ENCODE assay signal across 11 cellular contexts in the genomic region with DNA sequence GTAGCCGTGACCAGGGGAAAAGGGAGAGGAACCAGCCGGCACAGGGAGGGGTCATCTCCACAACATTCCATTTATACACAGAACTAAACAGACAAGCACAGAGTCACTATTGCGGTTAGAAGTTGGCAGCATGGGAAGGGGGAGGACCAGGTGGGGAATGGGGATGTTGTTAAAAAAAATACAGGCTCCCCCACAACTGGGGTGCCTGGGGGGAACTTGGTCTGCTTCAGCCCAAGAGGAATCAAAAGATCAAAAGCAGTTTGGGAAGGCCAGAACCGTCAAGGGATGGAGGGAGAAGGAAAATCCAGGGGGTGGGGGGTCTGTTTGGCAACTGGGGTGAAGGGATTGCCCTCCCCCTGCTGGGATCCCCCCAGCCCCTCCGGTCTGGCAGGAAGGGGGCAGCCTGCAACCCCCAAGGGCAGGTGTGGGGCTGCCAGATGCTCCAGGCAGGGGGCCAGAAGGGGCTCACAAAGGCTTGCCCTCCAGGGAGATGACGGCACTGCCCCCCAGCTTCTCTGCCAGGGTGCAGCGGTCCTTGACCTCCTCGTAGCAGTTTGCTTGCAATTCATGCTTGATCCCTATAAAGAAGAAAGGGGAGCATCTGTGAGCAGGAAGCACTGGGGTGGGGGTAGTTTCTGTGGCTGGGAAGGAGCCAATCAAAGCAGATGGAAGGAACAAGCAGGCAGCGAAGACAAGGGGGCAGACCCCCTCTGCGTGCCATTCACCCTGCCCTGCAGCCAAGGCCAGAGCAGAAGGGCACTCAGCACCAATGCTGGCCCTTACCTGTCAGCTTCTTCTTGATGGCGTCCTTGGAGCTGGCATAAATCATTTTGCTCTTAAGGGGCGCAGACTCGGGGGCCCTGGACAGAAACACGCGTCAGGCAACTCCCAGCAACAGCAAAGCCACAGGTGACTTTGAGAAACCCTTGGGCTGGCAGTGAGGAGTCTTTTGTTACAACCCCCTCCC. TPM values are rescaled to one million over a fixed set of nuclear protein-coding genes. Genes with fewer than 3 reads are reported as not detected.
DNase-seq lines count a peak whose midpoint lies in the region; ATAC-seq and TF ChIP-seq lines count a peak whose summit lies in the region.
"Had no signal": no experiment of that assay in that cellular context is flagged by ENCODE, and none has a peak within 500 bp of the region (broad histone marks: within the 10 kb centered on the region; RNA-seq: fewer than 3 reads in every experiment).

No MANE protein-coding gene starts in this region.

- peaks cover 6% of the 10 kb centered on the region for H3K9me3 Mint-ChIP-seq in activated naive CD4-positive, alpha-beta T cell treated with anti-CD3 and anti-CD28 coated beads, Interleukin-2, amount 10 ng/mL, durations not matched to agents 7 days and 5 days
- H3K9me3 Mint-ChIP-seq in activated T-cell treated with anti-CD3 and anti-CD28 coated beads, Interleukin-2, amount 50 U/mL, for 72 hours: no peaks in the 10 kb centered on the region
- H3K9me3 Mint-ChIP-seq in stimulated activated naive CD8-positive, alpha-beta T cell treated with anti-CD3 and anti-CD28 coated beads, Interleukin-15, amount 100 ng/mL, for 72 hours: peaks cover 0 to 9% of the 10 kb centered on the region in 2 donors

- intact Hi-C loops in right lobe of liver (cut with DNase I): no loop called here

- H3K27me3 Mint-ChIP-seq in activated naive CD4-positive, alpha-beta T cell treated with anti-CD3 and anti-CD28 coated beads, Interleukin-2, amount 10 ng/mL, durations not matched to agents 7 days and 5 days: no peaks in the 10 kb centered on the region
- H3K27me3 Mint-ChIP-seq in activated T-cell treated with anti-CD3 and anti-CD28 coated beads, Interleukin-2, amount 50 U/mL, for 72 hours (ENCODE audit: low read depth): no peaks in the 10 kb centered on the region
- H3K27me3 Mint-ChIP-seq in stimulated activated naive CD8-positive, alpha-beta T cell treated with anti-CD3 and anti-CD28 coated beads, Interleukin-15, amount 100 ng/mL, for 72 hours: no peaks in the 10 kb centered on the region

- peaks cover 0 to 17% (median 4%) of the 10 kb centered on the region in 4 donors for H3K4me1 ChIP-seq in right lobe of liver

- peak overlapping the region; percentile 88 for H3K27ac Mint-ChIP-seq in activated naive CD4-positive, alpha-beta T cell treated with anti-CD3 and anti-CD28 coated beads, Interleukin-2, amount 10 ng/mL, durations not matched to agents 7 days and 5 days
- H3K27ac Mint-ChIP-seq in activated T-cell treated with anti-CD3 and anti-CD28 coated beads, Interleukin-2, amount 50 U/mL, for 72 hours: peak overlapping the region; percentile 70
- peak overlapping the region; percentile 57 to 80 for H3K27ac Mint-ChIP-seq in stimulated activated naive CD8-positive, alpha-beta T cell treated with anti-CD3 and anti-CD28 coated beads, Interleukin-15, amount 100 ng/mL, for 72 hours

- ATAC-seq in activated T-cell treated with anti-CD3 and anti-CD28 coated beads, Interleukin-2, amount 50 U/mL, for 72 hours (replicated peaks in 1 of 2): no peak
- no peak for ATAC-seq in right lobe of liver
- ATAC-seq in stimulated activated naive CD8-positive, alpha-beta T cell treated with anti-CD3 and anti-CD28 coated beads, Interleukin-15, amount 100 ng/mL, for 72 hours: no peak

- H3K4me3 ChIP-seq in right lobe of liver: no peak overlapping the region

- H3K27me3 ChIP-seq in right lobe of liver: no peaks in the 10 kb centered on the region

- CTCF ChIA-PET in activated naive CD4-positive, alpha-beta T cell treated with anti-CD3 and anti-CD28 coated beads, Interleukin-2, amount 10 ng/mL, durations not matched to agents 7 days and 5 days (lab: Charles Lee): no interaction called here

- no peak for TF ChIP-seq CTCF in right lobe of liver (IDR thresholded peaks at IDR 0.05)

- TF ChIP-seq POLR2A in right lobe of liver (IDR thresholded peaks at IDR 0.05): no peak

- peaks cover 6 to 38% (median 21%) of the 10 kb centered on the region in 4 donors for H3K36me3 ChIP-seq in right lobe of liver

- peaks cover 47% of the 10 kb centered on the region for H3K4me1 Mint-ChIP-seq in activated naive CD4-positive, alpha-beta T cell treated with anti-CD3 and anti-CD28 coated beads, Interleukin-2, amount 10 ng/mL, durations not matched to agents 7 days and 5 days
- peaks cover 44% of the 10 kb centered on the region for H3K4me1 Mint-ChIP-seq in activated T-cell treated with anti-CD3 and anti-CD28 coated beads, Interleukin-2, amount 50 U/mL, for 72 hours (ENCODE audit: low read depth)
- peaks cover 57% of the 10 kb centered on the region for H3K4me1 Mint-ChIP-seq in stimulated activated naive CD8-positive, alpha-beta T cell treated with anti-CD3 and anti-CD28 coated beads, Interleukin-15, amount 100 ng/mL, for 72 hours

- DNase-seq in activated naive CD4-positive, alpha-beta T cell treated with anti-CD3 and anti-CD28 coated beads, Interleukin-2, amount 10 ng/mL, durations not matched to agents 7 days and 5 days: no peak
- DNase-seq in activated naive CD4-positive, alpha-beta T cell treated with anti-CD3 and anti-CD28 coated beads, Interleukin-2, amount 50 U/mL, for 16 hours: no peak
- DNase-seq in activated T-cell treated with anti-CD3 and anti-CD28 coated beads, Interleukin-2, amount 50 U/mL, for 72 hours: no peak
- DNase-seq in right lobe of liver (peak in 2 of 3 donors; percentile 6 to 53), kidney glomerular epithelial cell (lab: John Stamatoyannopoulos, UW) (no peak), COR-L47 (lab: John Stamatoyannopoulos, UW) (no peak), activated gamma-delta T cell treated with Interleukin-2 at 50 U/mL for 16 hours (no peak)
- DNase-seq in stimulated activated naive CD8-positive, alpha-beta T cell treated with anti-CD3 and anti-CD28 coated beads, Interleukin-15, amount 100 ng/mL, for 72 hours: no peak
- DNase-seq: stimulated activated CD4-positive, alpha-beta T cell treated with anti-CD3 and anti-CD28 coated beads, Interleukin-4, amount 100 ng/mL, for 4 hours had no signal

- peaks cover 53% of the 10 kb centered on the region for H3K36me3 Mint-ChIP-seq in activated naive CD4-positive, alpha-beta T cell treated with anti-CD3 and anti-CD28 coated beads, Interleukin-2, amount 10 ng/mL, durations not matched to agents 7 days and 5 days
- H3K36me3 Mint-ChIP-seq in activated T-cell treated with anti-CD3 and anti-CD28 coated beads, Interleukin-2, amount 50 U/mL, for 72 hours (ENCODE audit: insufficient read depth in 2 of 2): peaks cover 23 to 43% of the 10 kb centered on the region in 2 donors

- no peaks in the 10 kb centered on the region for H3K9me3 ChIP-seq in right lobe of liver

- H3K27ac ChIP-seq in right lobe of liver: no peak overlapping the region

- H3K4me3 Mint-ChIP-seq in activated naive CD4-positive, alpha-beta T cell treated with anti-CD3 and anti-CD28 coated beads, Interleukin-2, amount 10 ng/mL, durations not matched to agents 7 days and 5 days: peak overlapping the region; percentile 88
- peak overlapping the region; percentile 96 to 97 for H3K4me3 Mint-ChIP-seq in activated T-cell treated with anti-CD3 and anti-CD28 coated beads, Interleukin-2, amount 50 U/mL, for 72 hours
- H3K4me3 Mint-ChIP-seq in stimulated activated naive CD8-positive, alpha-beta T cell treated with anti-CD3 and anti-CD28 coated beads, Interleukin-15, amount 100 ng/mL, for 72 hours: peak overlapping the region; percentile 96 to 97

- WGBS in right lobe of liver (ENCODE audit: insufficient coverage, low coverage, low lambda C conversion rate, missing lambda C conversion rate): 78% methylated on average over 3 of the region's 15 CpGs

RNA-seq across cellular contexts. Expression of a gene that starts 2.8 kb away (rescaled TPM):
- 100 to 1,000 TPM; 477 to 512 TPM for total RNA-seq in activated T-cell treated with anti-CD3 and anti-CD28 coated beads, Interleukin-2, amount 50 U/mL, for 72 hours
- 100 to 1,000 TPM; 219 to 503 (median 313) TPM for total RNA-seq in right lobe of liver

RNA-seq across cellular contexts. Expression of a gene that starts 5.1 kb away (rescaled TPM):
- 10 to 100 TPM; 80.6 to 94.8 TPM for total RNA-seq in activated T-cell treated with anti-CD3 and anti-CD28 coated beads, Interleukin-2, amount 50 U/mL, for 72 hours
- 10 to 100 TPM; 14.0 to 25.6 (median 19.7) TPM for total RNA-seq in right lobe of liver

RNA-seq across cellular contexts. Expression of a gene that starts 17.4 kb away (rescaled TPM):
- total RNA-seq in activated T-cell treated with anti-CD3 and anti-CD28 coated beads, Interleukin-2, amount 50 U/mL, for 72 hours: 10 to 100 TPM; 22.4 to 26.0 TPM
- 10 to 100 TPM in 1 of 6 experiments, 1 to 10 TPM in 5; 5.1 to 13.9 (median 7.8) TPM for total RNA-seq in right lobe of liver

RNA-seq across cellular contexts. Expression of a gene that starts 21.4 kb away (rescaled TPM):
- total RNA-seq in activated T-cell treated with anti-CD3 and anti-CD28 coated beads, Interleukin-2, amount 50 U/mL, for 72 hours: 1 to 10 TPM; 2.2 to 4.6 TPM
- under 1 TPM in 3 of 6 experiments, not detected in 3; 0.16 to 0.37 (median 0.31) TPM for total RNA-seq in right lobe of liver
- total RNA-seq: glomerular endothelial cell, mononuclear cell had no signal

RNA-seq across cellular contexts. Expression of a gene that starts 24.5 kb away (rescaled TPM):
- total RNA-seq in activated T-cell treated with anti-CD3 and anti-CD28 coated beads, Interleukin-2, amount 50 U/mL, for 72 hours: 10 to 100 TPM; 16.8 to 27.8 TPM
- total RNA-seq in right lobe of liver: 1 to 10 TPM in 3 of 6 experiments, under 1 TPM in 3; 0.49 to 1.3 (median 1.0) TPM

Comparison
In these comparisons a context has a peak if more than half of its experiments do, and no peak if none do; other contexts are left out.
1. DNase-seq: peak in right lobe of liver (2 of 3); none in activated naive CD4-positive, alpha-beta T cell treated with anti-CD3 and anti-CD28 coated beads, Interleukin-2, amount 10 ng/mL, durations not matched to agents 7 days and 5 days (single experiment), activated naive CD4-positive, alpha-beta T cell treated with anti-CD3 and anti-CD28 coated beads, Interleukin-2, amount 50 U/mL, for 16 hours (single experiment), activated T-cell treated with anti-CD3 and anti-CD28 coated beads, Interleukin-2, amount 50 U/mL, for 72 hours (0 of 2), stimulated activated naive CD8-positive, alpha-beta T cell treated with anti-CD3 and anti-CD28 coated beads, Interleukin-15, amount 100 ng/mL, for 72 hours (0 of 2), kidney glomerular epithelial cell (single experiment), COR-L47 (single experiment) and activated gamma-delta T cell treated with Interleukin-2 at 50 U/mL for 16 hours (single experiment).
2. Peak in every context shown above with its lines, with median percentiles within 50 percentile points of each other: H3K27ac Mint-ChIP-seq and H3K4me3 Mint-ChIP-seq.